8 cellular contexts compared by ENCODE assay signal in genomic region chrX:82218361-82218760, GRCh38.
DNase-seq lines count a peak whose midpoint lies in the region; ATAC-seq and TF ChIP-seq lines count a peak whose summit lies in the region.

No MANE protein-coding gene starts in this region.

- no peak for TF ChIP-seq CTCF in CD8-positive, alpha-beta T cell (IDR thresholded peaks at IDR 0.05)

- CTCF ChIA-PET in CD8-positive, alpha-beta T cell (lab: Charles Lee): no interaction called here

- H3K4me1 Mint-ChIP-seq in CD8-positive, alpha-beta T cell (ENCODE audit: low read depth): peaks cover 2% of the 10 kb centered on the region

- peak; percentile 79 for ATAC-seq in HG03060 (IDR thresholded peaks at IDR 0.05; ENCODE audit: low read depth, unreplicated experiment)
- ATAC-seq in CD8-positive, alpha-beta T cell: no peak

- H3K27me3 ChIP-seq in CD8-positive, alpha-beta T cell (ENCODE audit: insufficient read depth, low read length): no peaks in the 10 kb centered on the region

- POLR2A ChIA-PET in CD8-positive, alpha-beta T cell (lab: Charles Lee): no interaction called here

- H3K27ac Mint-ChIP-seq in CD8-positive, alpha-beta T cell: no peak overlapping the region

- peaks cover 3% of the 10 kb centered on the region for H3K9me3 Mint-ChIP-seq in CD8-positive, alpha-beta T cell

- H3K4me3 Mint-ChIP-seq in CD8-positive, alpha-beta T cell: no peak overlapping the region

- H3K27ac ChIP-seq in CD8-positive, alpha-beta T cell (ENCODE audit: low read depth, low read length): no peak overlapping the region

- DNase-seq in SIG-M5 treated with dmso at 0.1 percent for 504 hours (lab: John Stamatoyannopoulos, UW; ENCODE audit: unreplicated experiment) (peak; percentile 65), SIG-M5 (lab: John Stamatoyannopoulos, UW) (no peak), RKO (ENCODE audit: low spot score) (peak; percentile 81), inferior parietal cortex (ENCODE audit: extremely low spot score) (peak; percentile 3), kidney glomerular epithelial cell (lab: John Stamatoyannopoulos, UW) (no peak)
- DNase-seq in CD8-positive, alpha-beta T cell: no peak
- no peak for DNase-seq in stimulated activated CD4-positive, alpha-beta T cell treated with anti-CD3 and anti-CD28 coated beads, Interleukin-15, amount 100 ng/mL, for 24 hours

- H3K4me1 ChIP-seq in CD8-positive, alpha-beta T cell (ENCODE audit: insufficient read depth, low read length): no peaks in the 10 kb centered on the region

- no peak overlapping the region for H3K4me3 ChIP-seq in CD8-positive, alpha-beta T cell (ENCODE audit: low read depth, low read length)

- no peaks in the 10 kb centered on the region for H3K9me3 ChIP-seq in CD8-positive, alpha-beta T cell (ENCODE audit: low read length)

- H3K36me3 Mint-ChIP-seq in CD8-positive, alpha-beta T cell: no peaks in the 10 kb centered on the region

- H3K36me3 ChIP-seq in CD8-positive, alpha-beta T cell (ENCODE audit: insufficient read depth, low read length): no peaks in the 10 kb centered on the region

- H3K27me3 Mint-ChIP-seq in CD8-positive, alpha-beta T cell (ENCODE audit: low read depth): no peaks in the 10 kb centered on the region

- intact Hi-C loops in CD8-positive, alpha-beta T cell (cut with DNase I, micrococcal nuclease): no loop called here

Comparison
In these comparisons a context has a peak if more than half of its experiments do, and no peak if none do; other contexts are left out.
1. DNase-seq: peak in SIG-M5 treated with dmso at 0.1 percent for 504 hours (single experiment), RKO (single experiment) and inferior parietal cortex (single experiment); none in SIG-M5 (single experiment), kidney glomerular epithelial cell (single experiment), CD8-positive, alpha-beta T cell (0 of 7) and stimulated activated CD4-positive, alpha-beta T cell treated with anti-CD3 and anti-CD28 coated beads, Interleukin-15, amount 100 ng/mL, for 24 hours (single experiment).